20 cellular contexts compared by ENCODE assay signal in the genomic region with DNA sequence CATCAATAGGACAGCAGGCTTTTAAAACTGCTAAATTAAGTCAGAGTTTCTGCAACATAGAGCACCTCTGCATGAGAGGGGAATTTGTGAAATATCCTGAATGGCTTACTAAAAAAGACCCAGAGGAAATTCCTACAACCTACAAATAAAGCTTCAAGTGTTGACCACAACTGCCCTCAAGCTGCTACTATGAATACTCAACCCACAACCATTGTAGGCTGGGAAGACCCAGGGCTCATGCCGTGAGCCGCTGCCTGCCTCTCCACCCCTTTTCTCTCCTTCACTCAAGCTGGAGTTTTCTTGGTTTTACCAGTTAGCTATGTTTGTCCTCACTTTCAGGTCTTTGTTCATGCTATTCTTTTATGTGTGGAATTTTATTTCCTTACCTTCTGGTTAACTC.
DNase-seq lines count a peak whose midpoint lies in the region; ATAC-seq and TF ChIP-seq lines count a peak whose summit lies in the region.
"Had no signal": no experiment of that assay in that cellular context is flagged by ENCODE, and none has a peak within 500 bp of the region (broad histone marks: within the 10 kb centered on the region; RNA-seq: fewer than 3 reads in every experiment).

No MANE protein-coding gene starts in this region.

- POLR2A ChIA-PET in activated CD4-positive, alpha-beta memory T cell treated with anti-CD3 and anti-CD28 coated beads, Interleukin-2, amount 10 ng/mL, durations not matched to agents 7 days and 5 days (lab: Charles Lee): no interaction called here

- H3K36me3 ChIP-seq in GM23338 (ENCODE audit: insufficient read depth) (no peaks in the 10 kb centered on the region), endodermal cell (ENCODE audit: control insufficient read depth, insufficient read depth, low read length) (no peaks in the 10 kb centered on the region)
- H3K36me3 ChIP-seq: pancreas, thyroid gland had no signal

- no peaks in the 10 kb centered on the region for H4K20me1 ChIP-seq in GM23338 (replicated peaks; ENCODE audit: insufficient read depth)

- H2AFZ ChIP-seq in GM23338: no peak overlapping the region

- H3K9ac ChIP-seq in endodermal cell (ENCODE audit: extremely low read depth, low read length, poor library complexity, severe bottlenecking): no peak overlapping the region

- H3K9me3 Mint-ChIP-seq in GM23338 (no peaks in the 10 kb centered on the region), endodermal cell (no peaks in the 10 kb centered on the region)
- no peaks in the 10 kb centered on the region for H3K9me3 Mint-ChIP-seq in activated CD4-positive, alpha-beta memory T cell treated with anti-CD3 and anti-CD28 coated beads, Interleukin-2, amount 10 ng/mL, durations not matched to agents 7 days and 5 days
- H3K9me3 Mint-ChIP-seq: activated naive CD8-positive, alpha-beta T cell treated with anti-CD3 and anti-CD28 coated beads, Interleukin-2, amount 10 ng/mL, durations not matched to agents 7 days and 5 days had no signal

- H3K36me3 Mint-ChIP-seq in GM23338 (ENCODE audit: low read depth): no peaks in the 10 kb centered on the region
- H3K36me3 Mint-ChIP-seq in endodermal cell (ENCODE audit: low read depth): no peaks in the 10 kb centered on the region
- H3K36me3 Mint-ChIP-seq in activated CD4-positive, alpha-beta memory T cell treated with anti-CD3 and anti-CD28 coated beads, Interleukin-2, amount 10 ng/mL, durations not matched to agents 7 days and 5 days (ENCODE audit: low read depth): no peaks in the 10 kb centered on the region
- H3K36me3 Mint-ChIP-seq: activated naive CD8-positive, alpha-beta T cell treated with anti-CD3 and anti-CD28 coated beads, Interleukin-2, amount 10 ng/mL, durations not matched to agents 7 days and 5 days had no signal

- H3K27ac Mint-ChIP-seq in GM23338: no peak overlapping the region
- no peak overlapping the region for H3K27ac Mint-ChIP-seq in endodermal cell
- no peak overlapping the region for H3K27ac Mint-ChIP-seq in activated CD4-positive, alpha-beta memory T cell treated with anti-CD3 and anti-CD28 coated beads, Interleukin-2, amount 10 ng/mL, durations not matched to agents 7 days and 5 days
- H3K27ac Mint-ChIP-seq: activated naive CD8-positive, alpha-beta T cell treated with anti-CD3 and anti-CD28 coated beads, Interleukin-2, amount 10 ng/mL, durations not matched to agents 7 days and 5 days had no signal

- ATAC-seq in GM23338 (peak; percentile 85), GM21528 (IDR thresholded peaks at IDR 0.05; ENCODE audit: low FRiP score, unreplicated experiment) (no peak), Right ventricle myocardium superior (ENCODE audit: poor library complexity) (no peak)
- ATAC-seq: left colon, pancreas had no signal

- no peak overlapping the region for H3K4me3 ChIP-seq in GM23338
- H3K4me3 ChIP-seq in endodermal cell (ENCODE audit: low read length): no peak overlapping the region
- H3K4me3 ChIP-seq: hepatocyte, pancreas, thyroid gland had no signal

- CTCF ChIA-PET in activated CD4-positive, alpha-beta memory T cell treated with anti-CD3 and anti-CD28 coated beads, Interleukin-2, amount 10 ng/mL, durations not matched to agents 7 days and 5 days (lab: Charles Lee): no interaction called here

- no peak overlapping the region for H3K4me2 ChIP-seq in GM23338
- H3K4me2 ChIP-seq: hepatocyte had no signal

- H3K9me3 ChIP-seq in endodermal cell (ENCODE audit: control insufficient read depth, low read length): no peaks in the 10 kb centered on the region
- H3K9me3 ChIP-seq: pancreas, thyroid gland had no signal

- 40 to 66% methylated on average over 1 to 2 of the region's 2 CpGs for WGBS in endodermal cell (ENCODE audit: insufficient coverage in 1 of 2, insufficient read length in 1 of 2), 2 experiments

- no peaks in the 10 kb centered on the region for H3K79me2 ChIP-seq in GM23338 (replicated peaks; ENCODE audit: insufficient read depth)
- H3K79me2 ChIP-seq: hepatocyte had no signal

- no peak; a peak in 1 of 4 replicates for TF ChIP-seq CTCF in GM23338 (conservative IDR thresholded peaks at IDR 0.05; ENCODE audit: low read depth in 2 of 2)
- no peak for TF ChIP-seq CTCF in endodermal cell (conservative IDR thresholded peaks at IDR 0.05)

- H3F3A ChIP-seq in GM23338 (replicated peaks; ENCODE audit: low read depth): no peaks in the 10 kb centered on the region

- H3K4me1 ChIP-seq in GM23338 (ENCODE audit: insufficient read depth): no peaks in the 10 kb centered on the region
- no peaks in the 10 kb centered on the region for H3K4me1 ChIP-seq in endodermal cell (ENCODE audit: control insufficient read depth, insufficient read depth, low read length)
- H3K4me1 ChIP-seq: pancreas had no signal

- H3K27me3 ChIP-seq in GM23338 (ENCODE audit: insufficient read depth) (no peaks in the 10 kb centered on the region), endodermal cell (ENCODE audit: control insufficient read depth, insufficient read depth, low read length, poor library complexity, severe bottlenecking) (no peaks in the 10 kb centered on the region)
- H3K27me3 ChIP-seq: hepatocyte, pancreas, thyroid gland had no signal

- peak; percentile 34 for DNase-seq in GM23338 (ENCODE audit: low spot score)
- peak; percentile 24 to 32 for DNase-seq in Kasumi-1 (lab: John Stamatoyannopoulos, UW)
- DNase-seq in endodermal cell: peak; percentile 62
- DNase-seq in activated CD4-positive, alpha-beta memory T cell treated with anti-CD3 and anti-CD28 coated beads, Interleukin-2, amount 10 ng/mL, durations not matched to agents 7 days and 5 days: no peak
- DNase-seq in DMS79 treated with DMSO at 0.1 percent for 48 hours (lab: John Stamatoyannopoulos, UW): no peak
- DNase-seq in Right ventricle myocardium superior: no peak
- DNase-seq: activated CD4-positive, alpha-beta T cell treated with anti-CD3 and anti-CD28 coated beads, Interleukin-2, amount 50 U/mL, for 48 hours; activated naive CD8-positive, alpha-beta T cell treated with anti-CD3 and anti-CD28 coated beads, Interleukin-2, amount 10 ng/mL, durations not matched to agents 7 days and 5 days; activated T-cell treated with anti-CD3 and anti-CD28 coated beads, Interleukin-2, amount 50 U/mL, for 48 hours; caudate nucleus; DMS53; effector CD8-positive, alpha-beta T cell; left colon; NCI-H1048; NCI-H774; pancreas; thyroid gland had no signal

- H3K9me2 ChIP-seq in GM23338 (ENCODE audit: insufficient read depth): no peaks in the 10 kb centered on the region

- H3K4me3 Mint-ChIP-seq in GM23338: no peak overlapping the region
- no peak overlapping the region for H3K4me3 Mint-ChIP-seq in endodermal cell
- no peak overlapping the region for H3K4me3 Mint-ChIP-seq in activated CD4-positive, alpha-beta memory T cell treated with anti-CD3 and anti-CD28 coated beads, Interleukin-2, amount 10 ng/mL, durations not matched to agents 7 days and 5 days
- H3K4me3 Mint-ChIP-seq: activated naive CD8-positive, alpha-beta T cell treated with anti-CD3 and anti-CD28 coated beads, Interleukin-2, amount 10 ng/mL, durations not matched to agents 7 days and 5 days had no signal

- no peaks in the 10 kb centered on the region for H3K27me3 Mint-ChIP-seq in GM23338 (ENCODE audit: insufficient read depth, low read depth, poor library complexity)
- no peaks in the 10 kb centered on the region for H3K27me3 Mint-ChIP-seq in endodermal cell (ENCODE audit: insufficient read depth)
- peaks cover 4% of the 10 kb centered on the region for H3K27me3 Mint-ChIP-seq in activated CD4-positive, alpha-beta memory T cell treated with anti-CD3 and anti-CD28 coated beads, Interleukin-2, amount 10 ng/mL, durations not matched to agents 7 days and 5 days
- H3K27me3 Mint-ChIP-seq: activated naive CD8-positive, alpha-beta T cell treated with anti-CD3 and anti-CD28 coated beads, Interleukin-2, amount 10 ng/mL, durations not matched to agents 7 days and 5 days had no signal

- intact Hi-C loops in Right ventricle myocardium superior (cut with DNase I): no loop called here

- no peak overlapping the region for H3K27ac ChIP-seq in GM23338 (ENCODE audit: low read depth)
- no peak overlapping the region for H3K27ac ChIP-seq in endodermal cell (ENCODE audit: low read depth, low read length)
- H3K27ac ChIP-seq: C4-2B, hepatocyte, pancreas, thyroid gland had no signal

- H3K4me1 Mint-ChIP-seq in GM23338 (peaks cover 10% of the 10 kb centered on the region; the same call in 2 of the 3 replicates), endodermal cell (peaks cover 6% of the 10 kb centered on the region)
- no peaks in the 10 kb centered on the region for H3K4me1 Mint-ChIP-seq in activated CD4-positive, alpha-beta memory T cell treated with anti-CD3 and anti-CD28 coated beads, Interleukin-2, amount 10 ng/mL, durations not matched to agents 7 days and 5 days
- H3K4me1 Mint-ChIP-seq: activated naive CD8-positive, alpha-beta T cell treated with anti-CD3 and anti-CD28 coated beads, Interleukin-2, amount 10 ng/mL, durations not matched to agents 7 days and 5 days had no signal

TF ChIP-seq in GM23338, 12 proteins besides CTCF, POLR2A, EP300 and RAD21 (continues in another document):
- no peak for TF ChIP-seq POLR2AphosphoS5 (IDR thresholded peaks at IDR 0.05; ENCODE audit: low read depth)
- TF ChIP-seq ZNF114 (CRISPR knock-in tag; IDR thresholded peaks at IDR 0.05): no peak
- no peak for TF ChIP-seq NANOG (IDR thresholded peaks at IDR 0.05; ENCODE audit: borderline replicate concordance)

Comparison
In these comparisons a context has a peak if more than half of its experiments do, and no peak if none do; other contexts are left out.
1. DNase-seq: peak in GM23338 (single experiment), Kasumi-1 (2 of 2) and endodermal cell (single experiment); none in activated CD4-positive, alpha-beta memory T cell treated with anti-CD3 and anti-CD28 coated beads, Interleukin-2, amount 10 ng/mL, durations not matched to agents 7 days and 5 days (single experiment), DMS79 treated with DMSO at 0.1 percent for 48 hours (single experiment) and Right ventricle myocardium superior (single experiment).